ENCODE assay signal across 17 cellular contexts in the genomic region with DNA sequence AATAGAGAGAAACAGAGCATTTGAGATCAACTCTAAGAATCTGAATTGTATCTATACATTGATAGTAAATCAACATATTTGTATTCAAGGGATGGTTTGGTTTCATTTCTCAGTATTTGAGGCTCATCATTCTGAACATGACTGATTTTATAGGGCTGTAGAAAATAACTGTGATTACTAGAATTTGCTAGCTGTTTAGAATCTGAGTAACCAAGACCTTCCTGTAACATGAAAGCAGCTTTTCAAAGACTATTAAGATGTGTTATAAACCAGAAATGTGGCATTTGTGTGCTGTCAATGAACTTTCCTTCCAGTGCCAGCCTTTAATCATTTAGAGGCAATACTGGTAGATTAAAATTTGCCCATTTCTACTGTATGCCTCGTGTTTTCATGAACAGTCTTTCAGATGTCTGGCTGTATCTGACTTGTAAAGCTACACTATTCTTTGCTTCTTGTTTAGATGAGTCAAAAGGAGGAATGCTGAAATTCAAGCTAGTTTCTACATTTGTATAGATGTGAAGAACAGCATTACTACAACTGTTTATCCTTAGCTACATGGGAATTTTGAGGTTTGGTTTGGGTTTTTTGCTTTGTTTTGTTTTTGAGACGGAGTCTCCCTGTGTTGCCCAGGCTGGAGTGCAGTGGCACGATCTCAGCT.
A peak's percentile ranks its signal among the peaks of the same experiment; 100 is the strongest.
DNase-seq lines count a peak whose midpoint lies in the region; ATAC-seq and TF ChIP-seq lines count a peak whose summit lies in the region.
"Had no signal": no experiment of that assay in that cellular context is flagged by ENCODE, and none has a peak within 500 bp of the region (broad histone marks: within the 10 kb centered on the region; RNA-seq: fewer than 3 reads in every experiment).

No MANE protein-coding gene starts in this region.

- CTCF ChIA-PET in activated CD8-positive, alpha-beta T cell treated with anti-CD3 and anti-CD28 coated beads, Interleukin-2, amount 10 ng/mL, durations not matched to agents 7 days and 5 days (lab: Charles Lee) = interaction anchor here (0.7 to 1.8 kb wide), 18 partner anchors 9 to 185 kb away, joined by 3 to 13 read pairs (median 6); no protein-coding TSS in a partner anchor

- no peaks in the 10 kb centered on the region for H3K27me3 ChIP-seq in esophagus squamous epithelium
- H3K27me3 ChIP-seq: adrenal gland, pancreas had no signal

- peaks cover 6% of the 10 kb centered on the region for H3K9me3 Mint-ChIP-seq in activated T-cell treated with anti-CD3 and anti-CD28 coated beads, Interleukin-2, amount 50 U/mL, for 24 hours
- peaks cover 4% of the 10 kb centered on the region for H3K9me3 Mint-ChIP-seq in activated CD8-positive, alpha-beta T cell treated with anti-CD3 and anti-CD28 coated beads, Interleukin-2, amount 10 ng/mL, durations not matched to agents 7 days and 5 days (ENCODE audit: insufficient read depth)
- H3K9me3 Mint-ChIP-seq in stimulated activated effector memory CD8-positive, alpha-beta T cell treated with anti-CD3 and anti-CD28 coated beads, Interleukin-12 subunit alpha, Interleukin-12 subunit beta, amount 100 ng/mL, for 72 hours = no peaks in the 10 kb centered on the region
- H3K9me3 Mint-ChIP-seq in CD14-positive monocyte = no peaks in the 10 kb centered on the region
- H3K9me3 Mint-ChIP-seq: mesothelial cell of epicardium had no signal

- intact Hi-C loops in esophagus squamous epithelium (cut with DNase I) = no loop called here
- intact Hi-C loops in CD14-positive monocyte (cut with micrococcal nuclease) = no loop called here

- TF ChIP-seq POLR2A in esophagus squamous epithelium (IDR thresholded peaks at IDR 0.05) (no peak), GM18505 (IDR thresholded peaks at IDR 0.05; ENCODE audit: borderline replicate concordance, extremely low read depth, insufficient read depth, insufficient read length) (no peak)

- H3K36me3 ChIP-seq in esophagus squamous epithelium = peaks cover 0 to 19% (median 0%) of the 10 kb centered on the region in 3 donors
- H3K36me3 ChIP-seq: pancreas had no signal

- peaks cover 94% of the 10 kb centered on the region for H3K4me1 Mint-ChIP-seq in activated T-cell treated with anti-CD3 and anti-CD28 coated beads, Interleukin-2, amount 50 U/mL, for 24 hours (ENCODE audit: low read depth)
- peaks cover 92% of the 10 kb centered on the region for H3K4me1 Mint-ChIP-seq in activated CD8-positive, alpha-beta T cell treated with anti-CD3 and anti-CD28 coated beads, Interleukin-2, amount 10 ng/mL, durations not matched to agents 7 days and 5 days (ENCODE audit: low read depth)
- H3K4me1 Mint-ChIP-seq in stimulated activated effector memory CD8-positive, alpha-beta T cell treated with anti-CD3 and anti-CD28 coated beads, Interleukin-12 subunit alpha, Interleukin-12 subunit beta, amount 100 ng/mL, for 72 hours = peaks cover 80% of the 10 kb centered on the region
- H3K4me1 Mint-ChIP-seq in CD14-positive monocyte = peaks cover 9% of the 10 kb centered on the region

- H3K27ac ChIP-seq in esophagus squamous epithelium = peak overlapping the region; percentile 4 to 46 (median 18)
- H3K27ac ChIP-seq: adrenal gland, pancreas had no signal

- POLR2A ChIA-PET in activated CD8-positive, alpha-beta T cell treated with anti-CD3 and anti-CD28 coated beads, Interleukin-2, amount 10 ng/mL, durations not matched to agents 7 days and 5 days (lab: Charles Lee) = interaction anchor here (0.6 to 21.8 kb wide), 8 partner anchors 8 to 139 kb away, joined by 3 to 737 read pairs (median 11); a partner anchor contains a TSS

- H3K27ac Mint-ChIP-seq in activated T-cell treated with anti-CD3 and anti-CD28 coated beads, Interleukin-2, amount 50 U/mL, for 24 hours = peak overlapping the region; percentile 72
- H3K27ac Mint-ChIP-seq in activated CD8-positive, alpha-beta T cell treated with anti-CD3 and anti-CD28 coated beads, Interleukin-2, amount 10 ng/mL, durations not matched to agents 7 days and 5 days = peak overlapping the region; percentile 86
- peak overlapping the region; percentile 95 for H3K27ac Mint-ChIP-seq in stimulated activated effector memory CD8-positive, alpha-beta T cell treated with anti-CD3 and anti-CD28 coated beads, Interleukin-12 subunit alpha, Interleukin-12 subunit beta, amount 100 ng/mL, for 72 hours
- H3K27ac Mint-ChIP-seq in CD14-positive monocyte = no peak overlapping the region
- H3K27ac Mint-ChIP-seq: mesothelial cell of epicardium had no signal

- no peak for DNase-seq in activated T-cell treated with anti-CD3 and anti-CD28 coated beads, Interleukin-2, amount 50 U/mL, for 24 hours
- no peak for DNase-seq in activated T-cell treated with anti-CD3 and anti-CD28 coated beads, Interleukin-2, amount 50 U/mL, for 1 hour
- no peak for DNase-seq in activated CD8-positive, alpha-beta T cell treated with anti-CD3 and anti-CD28 coated beads, Interleukin-2, amount 10 ng/mL, durations not matched to agents 7 days and 5 days
- no peak for DNase-seq in esophagus squamous epithelium (lab: John Stamatoyannopoulos, UW)
- no peak for DNase-seq in stimulated activated effector memory CD8-positive, alpha-beta T cell treated with anti-CD3 and anti-CD28 coated beads, Interleukin-12 subunit alpha, Interleukin-12 subunit beta, amount 100 ng/mL, for 72 hours (ENCODE audit: low spot score in 2 of 2)
- DNase-seq in NCI-H774 (lab: John Stamatoyannopoulos, UW) = no peak
- no peak for DNase-seq in CD14-positive monocyte (ENCODE audit: low spot score)
- DNase-seq: activated CD4-positive, alpha-beta T cell treated with anti-CD3 and anti-CD28 coated beads, Interleukin-2, amount 50 U/mL, for 1 hour; adrenal gland; Calu3; cortex of kidney; Karpas-422; NCI-H1436; NCI-H524; pancreas had no signal

- H3K4me3 ChIP-seq in esophagus squamous epithelium = no peak overlapping the region
- H3K4me3 ChIP-seq: adrenal gland, pancreas had no signal

- H3K27me3 Mint-ChIP-seq in activated T-cell treated with anti-CD3 and anti-CD28 coated beads, Interleukin-2, amount 50 U/mL, for 24 hours = no peaks in the 10 kb centered on the region
- H3K27me3 Mint-ChIP-seq in activated CD8-positive, alpha-beta T cell treated with anti-CD3 and anti-CD28 coated beads, Interleukin-2, amount 10 ng/mL, durations not matched to agents 7 days and 5 days (ENCODE audit: low read depth) = no peaks in the 10 kb centered on the region
- no peaks in the 10 kb centered on the region for H3K27me3 Mint-ChIP-seq in CD14-positive monocyte (ENCODE audit: low read depth in 3 of 3)

- H3K36me3 Mint-ChIP-seq in activated T-cell treated with anti-CD3 and anti-CD28 coated beads, Interleukin-2, amount 50 U/mL, for 24 hours (ENCODE audit: low read depth) = peaks cover 63% of the 10 kb centered on the region
- peaks cover 69% of the 10 kb centered on the region for H3K36me3 Mint-ChIP-seq in activated CD8-positive, alpha-beta T cell treated with anti-CD3 and anti-CD28 coated beads, Interleukin-2, amount 10 ng/mL, durations not matched to agents 7 days and 5 days (ENCODE audit: low read depth)
- peaks cover 99% of the 10 kb centered on the region for H3K36me3 Mint-ChIP-seq in stimulated activated effector memory CD8-positive, alpha-beta T cell treated with anti-CD3 and anti-CD28 coated beads, Interleukin-12 subunit alpha, Interleukin-12 subunit beta, amount 100 ng/mL, for 72 hours
- H3K36me3 Mint-ChIP-seq in CD14-positive monocyte = peaks cover 38 to 48% of the 10 kb centered on the region in 2 donors
- H3K36me3 Mint-ChIP-seq: mesothelial cell of epicardium had no signal

- H3K9me3 ChIP-seq in esophagus squamous epithelium = no peaks in the 10 kb centered on the region
- H3K9me3 ChIP-seq: adrenal gland, pancreas had no signal

- H3K4me3 Mint-ChIP-seq in activated T-cell treated with anti-CD3 and anti-CD28 coated beads, Interleukin-2, amount 50 U/mL, for 24 hours = peak overlapping the region; percentile 16
- no peak overlapping the region for H3K4me3 Mint-ChIP-seq in activated CD8-positive, alpha-beta T cell treated with anti-CD3 and anti-CD28 coated beads, Interleukin-2, amount 10 ng/mL, durations not matched to agents 7 days and 5 days
- H3K4me3 Mint-ChIP-seq in stimulated activated effector memory CD8-positive, alpha-beta T cell treated with anti-CD3 and anti-CD28 coated beads, Interleukin-12 subunit alpha, Interleukin-12 subunit beta, amount 100 ng/mL, for 72 hours = peak overlapping the region; percentile 56
- H3K4me3 Mint-ChIP-seq in CD14-positive monocyte = no peak overlapping the region
- H3K4me3 Mint-ChIP-seq: mesothelial cell of epicardium had no signal

- 46 to 56% methylated on average over 3 of the region's 3 CpGs for WGBS in esophagus squamous epithelium, 2 donors

- peaks cover 0 to 26% (median 0%) of the 10 kb centered on the region in 3 donors for H3K4me1 ChIP-seq in esophagus squamous epithelium
- H3K4me1 ChIP-seq: pancreas had no signal

- TF ChIP-seq CTCF in esophagus squamous epithelium (IDR thresholded peaks at IDR 0.05) = no peak
- TF ChIP-seq CTCF in CD14-positive monocyte (IDR thresholded peaks at IDR 0.05) = no peak

- peak; percentile 25 for ATAC-seq in activated CD8-positive, alpha-beta T cell treated with anti-CD3 and anti-CD28 coated beads, Interleukin-2, amount 10 ng/mL, durations not matched to agents 7 days and 5 days
- ATAC-seq in stimulated activated effector memory CD8-positive, alpha-beta T cell treated with anti-CD3 and anti-CD28 coated beads, Interleukin-12 subunit alpha, Interleukin-12 subunit beta, amount 100 ng/mL, for 72 hours = peak; percentile 78
- ATAC-seq in GM18505 (IDR thresholded peaks at IDR 0.05; ENCODE audit: unreplicated experiment) = no peak
- ATAC-seq: pancreas had no signal

Comparison
In these comparisons a context has a peak if more than half of its experiments do, and no peak if none do; other contexts are left out.
1. H3K27ac Mint-ChIP-seq: peak in activated T-cell treated with anti-CD3 and anti-CD28 coated beads, Interleukin-2, amount 50 U/mL, for 24 hours (single experiment), activated CD8-positive, alpha-beta T cell treated with anti-CD3 and anti-CD28 coated beads, Interleukin-2, amount 10 ng/mL, durations not matched to agents 7 days and 5 days (single experiment) and stimulated activated effector memory CD8-positive, alpha-beta T cell treated with anti-CD3 and anti-CD28 coated beads, Interleukin-12 subunit alpha, Interleukin-12 subunit beta, amount 100 ng/mL, for 72 hours (single experiment); none in CD14-positive monocyte (0 of 7).
2. H3K4me3 Mint-ChIP-seq: peak in activated T-cell treated with anti-CD3 and anti-CD28 coated beads, Interleukin-2, amount 50 U/mL, for 24 hours (single experiment) and stimulated activated effector memory CD8-positive, alpha-beta T cell treated with anti-CD3 and anti-CD28 coated beads, Interleukin-12 subunit alpha, Interleukin-12 subunit beta, amount 100 ng/mL, for 72 hours (single experiment); none in activated CD8-positive, alpha-beta T cell treated with anti-CD3 and anti-CD28 coated beads, Interleukin-2, amount 10 ng/mL, durations not matched to agents 7 days and 5 days (single experiment) and CD14-positive monocyte (0 of 2).